ENCODE assay signal across 1 cellular context in the genomic region with DNA sequence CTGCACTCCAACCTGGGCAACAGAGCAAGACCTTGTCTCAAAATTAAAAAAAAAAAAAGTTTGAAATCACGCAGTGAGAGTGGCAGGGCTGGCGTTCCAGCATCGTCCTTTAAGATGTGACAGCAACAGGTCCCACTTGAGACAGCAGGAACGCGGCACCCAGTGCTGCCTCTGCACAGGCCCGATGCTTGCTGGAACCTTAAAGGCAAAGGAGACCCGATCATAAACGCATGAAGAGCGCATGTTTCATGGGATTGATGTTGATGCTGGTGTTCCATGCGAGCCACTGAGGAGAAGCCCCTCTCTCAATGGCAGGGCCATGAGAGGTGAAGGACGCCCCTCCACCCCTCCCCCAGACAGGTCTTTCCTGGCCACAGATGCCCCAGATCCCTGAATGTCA.
TF ChIP-seq lines count a peak whose summit lies in the region.

No MANE protein-coding gene starts in this region.

TF ChIP-seq in H1, 55 proteins besides CTCF, POLR2A, EP300 and RAD21:
- TF ChIP-seq RXRA (IDR thresholded peaks at IDR 0.05; ENCODE audit: insufficient read depth, low read depth, low read length) (no peak), NANOG (IDR thresholded peaks at IDR 0.05; ENCODE audit: insufficient read depth, low read depth, low read length, poor library complexity, severe bottlenecking) (no peak), BCL11A (IDR thresholded peaks at IDR 0.05; ENCODE audit: low read depth in 2 of 2, low read length in 2 of 2) (no peak), SIX5 (IDR thresholded peaks at IDR 0.05; ENCODE audit: low read depth, low read length) (no peak), HDAC2 (IDR thresholded peaks at IDR 0.05; ENCODE audit: borderline replicate concordance in 1 of 2, low read depth in 2 of 2, low read length in 2 of 2) (no peak), GABPA (IDR thresholded peaks at IDR 0.05; ENCODE audit: borderline replicate concordance, insufficient read depth, low read length) (no peak), SIRT6 (IDR thresholded peaks at IDR 0.05; ENCODE audit: low read length) (no peak), KDM4A (IDR thresholded peaks at IDR 0.05; ENCODE audit: low read depth, low read length, severe bottlenecking) (no peak), JUND (IDR thresholded peaks at IDR 0.05; ENCODE audit: low read length) (no peak), CTBP2 (IDR thresholded peaks at IDR 0.05; ENCODE audit: borderline replicate concordance, insufficient read depth, insufficient read length, low read length) (no peak), SP4 (IDR thresholded peaks at IDR 0.05; ENCODE audit: low read length) (no peak), CREB1 (IDR thresholded peaks at IDR 0.05) (no peak), KDM5A (IDR thresholded peaks at IDR 0.05; ENCODE audit: low read length) (no peak), POLR2AphosphoS5 (IDR thresholded peaks at IDR 0.05; ENCODE audit: low read depth, low read length) (no peak)
- TF ChIP-seq, protein P1, sequence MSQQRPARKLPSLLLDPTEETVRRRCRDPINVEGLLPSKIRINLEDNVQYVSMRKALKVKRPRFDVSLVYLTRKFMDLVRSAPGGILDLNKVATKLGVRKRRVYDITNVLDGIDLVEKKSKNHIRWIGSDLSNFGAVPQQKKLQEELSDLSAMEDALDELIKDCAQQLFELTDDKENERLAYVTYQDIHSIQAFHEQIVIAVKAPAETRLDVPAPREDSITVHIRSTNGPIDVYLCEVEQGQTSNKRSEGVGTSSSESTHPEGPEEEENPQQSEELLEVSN (IDR thresholded peaks at IDR 0.05), result no peak
